24 cellular contexts compared by ENCODE assay signal in the genomic region with DNA sequence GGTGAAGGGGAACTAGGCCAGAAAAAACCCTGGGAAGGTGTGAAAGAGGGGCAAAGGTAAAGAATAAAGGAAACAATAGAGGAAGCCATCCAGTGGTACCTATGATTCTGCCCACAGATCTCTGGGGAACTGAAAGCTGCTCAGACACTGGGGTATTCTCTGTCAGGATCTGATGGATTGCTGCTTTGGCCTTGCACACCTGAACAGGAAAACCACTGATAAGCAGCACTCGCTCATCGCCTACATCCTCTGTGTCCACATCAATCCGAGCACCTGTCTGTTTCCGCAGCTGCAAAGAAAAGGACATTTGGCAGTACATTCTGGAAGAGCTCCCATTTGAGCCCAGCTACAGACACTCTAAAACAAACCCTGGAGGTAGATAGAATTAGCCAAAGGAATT. TPM values are rescaled to one million over a fixed set of nuclear protein-coding genes. Genes with fewer than 3 reads are reported as not detected.
"Had no signal": no experiment of that assay in that cellular context is flagged by ENCODE, and none has a peak within 500 bp of the region (broad histone marks: within the 10 kb centered on the region; RNA-seq: fewer than 3 reads in every experiment).

No MANE protein-coding gene starts in this region.

- H3K27ac ChIP-seq: PC-9, Peyer's patch, SJSA1, SK-N-MC had no signal

- DNase-seq: Karpas-422, KG1, MV-4-11, NCI-H1048, NCI-H1105, NCI-H1417, NCI-H1436 treated with DMSO at 0.1 percent for 48 hours, NCI-H1694, NCI-H187 treated with DMSO at 0.1 percent for 48 hours, NCI-H2029 treated with DMSO at 0.1 percent for 48 hours, NCI-H2171 treated with DMSO at 0.1 percent for 48 hours, NCI-H524, NCI-H526 treated with DMSO at 0.1 percent for 48 hours, NCI-H774, PC-9, Peyer's patch, SHP77 treated with DMSO at 0.1 percent for 48 hours had no signal

- H3K4me3 ChIP-seq: PC-9, Peyer's patch, SJSA1, SK-N-MC had no signal

- H3K4me1 ChIP-seq: Peyer's patch, SJSA1 had no signal

- H3K9me3 ChIP-seq: Peyer's patch, SJSA1 had no signal

- H3K4me2 ChIP-seq: PC-9 had no signal

- ATAC-seq: Right ventricle myocardium inferior had no signal

- H3K36me3 ChIP-seq: SJSA1 had no signal

- H3K27me3 ChIP-seq: Peyer's patch had no signal

RNA-seq across cellular contexts. Expression of gene LINGO4, which starts 25.4 kb away (rescaled TPM):
- total RNA-seq: HT-29, NCI-H460, PC-9, RPMI7951, SJSA1 had no signal

RNA-seq across cellular contexts. Expression of gene RORC, which starts 51.8 kb away (rescaled TPM):
- total RNA-seq: RPMI7951, SJSA1 had no signal

RNA-seq across cellular contexts. Expression of gene RIIAD1, which starts 58.5 kb away (rescaled TPM):
- total RNA-seq: HT-29; NCI-H460; PC-9; Peyer's patch; RPMI7951; SJSA1; T-helper 1 cell treated with Interleukin-12 subunit alpha and Interleukin-12 subunit beta and Interleukin-4 antibody, amounts not matched to agents 30 ng/mL and 1 ng/mL, for 36 hours had no signal
